ENCODE assay signal across 11 cellular contexts in genomic region chr1:91803133-91803532, GRCh38.
DNase-seq lines count a peak whose midpoint lies in the region; ATAC-seq and TF ChIP-seq lines count a peak whose summit lies in the region.
"Had no signal": no experiment of that assay in that cellular context is flagged by ENCODE, and none has a peak within 500 bp of the region (broad histone marks: within the 10 kb centered on the region; RNA-seq: fewer than 3 reads in every experiment).

No MANE protein-coding gene starts in this region.

- TF ChIP-seq POLR2A in vagina (IDR thresholded peaks at IDR 0.05) = no peak

- peak overlapping the region; percentile 81 for H3K4me3 Mint-ChIP-seq in stimulated activated naive CD8-positive, alpha-beta T cell treated with anti-CD3 and anti-CD28 coated beads, Interleukin-15, Interleukin-2, amounts not matched to agents 100 ng/mL and 50 ng/mL, for 24 hours
- H3K4me3 Mint-ChIP-seq in activated naive CD8-positive, alpha-beta T cell treated with anti-CD3 and anti-CD28 coated beads, Interleukin-2, amount 50 U/mL, for 24 hours = no peak overlapping the region
- peak overlapping the region; percentile 78 for H3K4me3 Mint-ChIP-seq in natural killer cell

- no peaks in the 10 kb centered on the region for H3K27me3 Mint-ChIP-seq in stimulated activated naive CD8-positive, alpha-beta T cell treated with anti-CD3 and anti-CD28 coated beads, Interleukin-15, Interleukin-2, amounts not matched to agents 100 ng/mL and 50 ng/mL, for 24 hours
- H3K27me3 Mint-ChIP-seq in activated naive CD8-positive, alpha-beta T cell treated with anti-CD3 and anti-CD28 coated beads, Interleukin-2, amount 50 U/mL, for 24 hours = no peaks in the 10 kb centered on the region
- no peaks in the 10 kb centered on the region for H3K27me3 Mint-ChIP-seq in natural killer cell (ENCODE audit: low read depth in 2 of 2)

- intact Hi-C loops in natural killer cell (cut with micrococcal nuclease) (loop anchor here (5.0 kb wide), 1 partner anchor 291 kb away; no protein-coding TSS in a partner anchor), vagina (cut with DNase I) (no loop called here)

- peaks cover 50% of the 10 kb centered on the region for H3K4me1 Mint-ChIP-seq in stimulated activated naive CD8-positive, alpha-beta T cell treated with anti-CD3 and anti-CD28 coated beads, Interleukin-15, Interleukin-2, amounts not matched to agents 100 ng/mL and 50 ng/mL, for 24 hours (ENCODE audit: low read depth)
- H3K4me1 Mint-ChIP-seq in activated naive CD8-positive, alpha-beta T cell treated with anti-CD3 and anti-CD28 coated beads, Interleukin-2, amount 50 U/mL, for 24 hours = peaks cover 53% of the 10 kb centered on the region
- H3K4me1 Mint-ChIP-seq in natural killer cell = peaks cover 92 to 93% of the 10 kb centered on the region in 2 donors

- no peaks in the 10 kb centered on the region for H3K36me3 ChIP-seq in vagina

- H3K4me3 ChIP-seq in vagina = no peak overlapping the region
- H3K4me3 ChIP-seq: lung had no signal

- no peak for DNase-seq in stimulated activated naive CD8-positive, alpha-beta T cell treated with anti-CD3 and anti-CD28 coated beads, Interleukin-15, Interleukin-2, amounts not matched to agents 100 U/mL and 50 U/mL, for 24 hours
- DNase-seq in activated naive CD8-positive, alpha-beta T cell treated with anti-CD3 and anti-CD28 coated beads, Interleukin-2, amount 50 U/mL, for 24 hours = no peak
- DNase-seq in natural killer cell = no peak
- DNase-seq in vagina (ENCODE audit: extremely low spot score in 2 of 2) = no peak
- DNase-seq in HT-29 (ENCODE audit: low spot score) = no peak
- no peak for DNase-seq in NCI-H1930 (lab: John Stamatoyannopoulos, UW)
- no peak for DNase-seq in HuH-7.5 (ENCODE audit: low spot score)
- DNase-seq: glutamatergic neuron had no signal

- TF ChIP-seq CTCF in natural killer cell (IDR thresholded peaks at IDR 0.05) = no peak
- no peak for TF ChIP-seq CTCF in vagina (IDR thresholded peaks at IDR 0.05)

- no peaks in the 10 kb centered on the region for H3K27me3 ChIP-seq in vagina

- H3K36me3 Mint-ChIP-seq in stimulated activated naive CD8-positive, alpha-beta T cell treated with anti-CD3 and anti-CD28 coated beads, Interleukin-15, Interleukin-2, amounts not matched to agents 100 ng/mL and 50 ng/mL, for 24 hours (ENCODE audit: low read depth) = peaks cover 9% of the 10 kb centered on the region
- H3K36me3 Mint-ChIP-seq in activated naive CD8-positive, alpha-beta T cell treated with anti-CD3 and anti-CD28 coated beads, Interleukin-2, amount 50 U/mL, for 24 hours (ENCODE audit: low read depth) = peaks cover 3% of the 10 kb centered on the region
- no peaks in the 10 kb centered on the region for H3K36me3 Mint-ChIP-seq in natural killer cell

- H3K9me3 Mint-ChIP-seq in stimulated activated naive CD8-positive, alpha-beta T cell treated with anti-CD3 and anti-CD28 coated beads, Interleukin-15, Interleukin-2, amounts not matched to agents 100 ng/mL and 50 ng/mL, for 24 hours = no peaks in the 10 kb centered on the region
- H3K9me3 Mint-ChIP-seq in activated naive CD8-positive, alpha-beta T cell treated with anti-CD3 and anti-CD28 coated beads, Interleukin-2, amount 50 U/mL, for 24 hours = no peaks in the 10 kb centered on the region
- no peaks in the 10 kb centered on the region for H3K9me3 Mint-ChIP-seq in natural killer cell

- H3K27ac Mint-ChIP-seq in stimulated activated naive CD8-positive, alpha-beta T cell treated with anti-CD3 and anti-CD28 coated beads, Interleukin-15, Interleukin-2, amounts not matched to agents 100 ng/mL and 50 ng/mL, for 24 hours = peak overlapping the region; percentile 36
- peak overlapping the region; percentile 94 for H3K27ac Mint-ChIP-seq in activated naive CD8-positive, alpha-beta T cell treated with anti-CD3 and anti-CD28 coated beads, Interleukin-2, amount 50 U/mL, for 24 hours
- H3K27ac Mint-ChIP-seq in natural killer cell = peak overlapping the region; percentile 95 to 96

- H3K27ac ChIP-seq in vagina = peak overlapping the region; percentile 61
- H3K27ac ChIP-seq: VCaP had no signal

- ATAC-seq in stimulated activated naive CD8-positive, alpha-beta T cell treated with anti-CD3 and anti-CD28 coated beads, Interleukin-15, Interleukin-2, amounts not matched to agents 100 U/mL and 50 U/mL, for 24 hours = no peak
- no peak for ATAC-seq in activated naive CD8-positive, alpha-beta T cell treated with anti-CD3 and anti-CD28 coated beads, Interleukin-2, amount 50 U/mL, for 24 hours
- no peak for ATAC-seq in natural killer cell

- no peaks in the 10 kb centered on the region for H3K9me3 ChIP-seq in vagina

- peaks cover 91% of the 10 kb centered on the region for H3K4me1 ChIP-seq in vagina

Comparison
In these comparisons a context has a peak if more than half of its experiments do, and no peak if none do; other contexts are left out.
1. H3K27ac Mint-ChIP-seq: peak in every context shown above with its lines; median percentile 96 in natural killer cell; 94 in activated naive CD8-positive, alpha-beta T cell treated with anti-CD3 and anti-CD28 coated beads, Interleukin-2, amount 50 U/mL, for 24 hours; 36 in stimulated activated naive CD8-positive, alpha-beta T cell treated with anti-CD3 and anti-CD28 coated beads, Interleukin-15, Interleukin-2, amounts not matched to agents 100 ng/mL and 50 ng/mL, for 24 hours.